ENCODE assay signal across 26 cellular contexts in the genomic region with DNA sequence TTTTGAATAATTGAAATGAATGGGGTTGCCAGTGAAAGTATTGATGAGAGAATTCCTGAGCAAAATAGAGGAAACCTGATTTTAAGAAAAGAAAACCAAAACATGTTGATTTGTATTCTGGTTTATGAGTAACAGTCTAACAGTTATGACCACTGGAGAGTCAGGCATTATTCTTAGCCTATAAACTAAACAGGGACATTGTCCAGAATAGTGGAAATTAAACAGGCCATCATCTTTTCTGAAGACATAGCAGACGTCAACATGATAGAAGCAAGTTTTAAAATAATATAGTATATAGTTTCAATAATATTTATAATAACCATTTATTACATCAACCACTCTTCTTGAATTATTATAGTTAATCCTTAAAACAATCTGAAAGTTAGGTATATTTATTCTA.
"Had no signal": no experiment of that assay in that cellular context is flagged by ENCODE, and none has a peak within 500 bp of the region (broad histone marks: within the 10 kb centered on the region; RNA-seq: fewer than 3 reads in every experiment).

No MANE protein-coding gene starts in this region.

- H3K27ac ChIP-seq: stomach, suprapubic skin, testis, thoracic aorta, thyroid gland, tibial artery, tibial nerve, transverse colon, upper lobe of left lung, upper lobe of right lung, uterus, vagina had no signal

- H3K36me3 ChIP-seq: stomach, suprapubic skin, thoracic aorta, thyroid gland, tibial artery, tibial nerve, transverse colon, upper lobe of left lung, upper lobe of right lung, uterus, vagina had no signal

- DNase-seq: stimulated activated CD4-positive, alpha-beta T cell treated with anti-CD3 and anti-CD28 coated beads, Interleukin-2, amount 100 ng/mL, for 48 hours; stimulated activated CD4-positive, alpha-beta T cell treated with anti-CD3 and anti-CD28 coated beads, Interleukin-4, amount 100 ng/mL, for 1 hour; stimulated activated CD4-positive, alpha-beta T cell treated with anti-CD3 and anti-CD28 coated beads, Interleukin-4, amount 100 ng/mL, for 24 hours; stimulated activated CD4-positive, alpha-beta T cell treated with anti-CD3 and anti-CD28 coated beads, Interleukin-4, amount 100 ng/mL, for 4 hours; stimulated activated CD8-positive, alpha-beta memory T cell treated with anti-CD3 and anti-CD28 coated beads, Interleukin-4, amount 100 ng/mL, for 48 hours; stimulated activated naive B cell treated with anti-CD40 and anti-IgM and Interleukin-4, amounts not matched to agents 10 μg/mL and 1 μg/mL and 100 μg/mL, for 72 hours; stimulated activated naive CD4-positive, alpha-beta T cell; stimulated activated naive CD4-positive, alpha-beta T cell treated with Interleukin-2 at 50 U/mL for 16 hours; stimulated activated naive CD8-positive, alpha-beta T cell treated with anti-CD3 and anti-CD28 coated beads, Interleukin-15, amount 100 ng/mL, for 72 hours; stimulated activated naive CD8-positive, alpha-beta T cell treated with anti-CD3 and anti-CD28 coated beads, Interleukin-15, Interleukin-2, amounts not matched to agents 100 U/mL and 50 U/mL, for 24 hours; stomach; substantia nigra; testis; thyroid gland; tibial artery; transverse colon; upper lobe of left lung; upper lobe of right lung; uterus had no signal

- H3K4me3 ChIP-seq: stomach, suprapubic skin, testis, thoracic aorta, thyroid gland, tibial artery, tibial nerve, transverse colon, upper lobe of left lung, upper lobe of right lung, uterus, vagina had no signal

- ATAC-seq: stimulated activated effector memory CD8-positive, alpha-beta T cell treated with anti-CD3 and anti-CD28 coated beads, Interleukin-12 subunit alpha, Interleukin-12 subunit beta, amount 100 ng/mL, for 72 hours; stimulated activated memory B cell treated with anti-CD40 and anti-IgM and Interleukin-4, amounts not matched to agents 10 μg/mL and 1 μg/mL and 100 μg/mL, for 72 hours; stimulated activated naive B cell treated with anti-CD40 and anti-IgM and Interleukin-4, amounts not matched to agents 10 μg/mL and 1 μg/mL and 100 μg/mL, for 72 hours; stimulated activated naive CD8-positive, alpha-beta T cell treated with anti-CD3 and anti-CD28 coated beads, Interleukin-15, amount 100 ng/mL, for 72 hours; stimulated activated naive CD8-positive, alpha-beta T cell treated with anti-CD3 and anti-CD28 coated beads, Interleukin-15, Interleukin-2, amounts not matched to agents 100 U/mL and 50 U/mL, for 24 hours; upper lobe of right lung had no signal

- H3K27me3 ChIP-seq: stomach, suprapubic skin, testis, thyroid gland, tibial artery, tibial nerve, transverse colon, upper lobe of left lung, upper lobe of right lung, uterus, vagina had no signal

- FAIRE-seq: urothelium cell line had no signal

- H3K9me3 ChIP-seq: stomach, suprapubic skin, testis, thoracic aorta, thyroid gland, tibial artery, tibial nerve, transverse colon, upper lobe of left lung, upper lobe of right lung, uterus, vagina had no signal

- H3K4me1 ChIP-seq: stomach, suprapubic skin, testis, thyroid gland, tibial artery, tibial nerve, transverse colon, upper lobe of left lung, upper lobe of right lung, uterus, vagina had no signal
